In genomic region chr6:35491558-35492541, GRCh38 we compare ENCODE assay signal across 14 cellular contexts. TPM values are rescaled to one million over a fixed set of nuclear protein-coding genes. Genes with fewer than 3 reads are reported as not detected.
DNase-seq lines count a peak whose midpoint lies in the region; ATAC-seq and TF ChIP-seq lines count a peak whose summit lies in the region.
"Had no signal": no experiment of that assay in that cellular context is flagged by ENCODE, and none has a peak within 500 bp of the region (broad histone marks: within the 10 kb centered on the region; RNA-seq: fewer than 3 reads in every experiment).

No MANE protein-coding gene starts in this region.

- WGBS in prostate gland, result 19% methylated on average over 9 of the region's 9 CpGs

- H3K4me3 ChIP-seq in right atrium auricular region, result no peak overlapping the region
- H3K4me3 ChIP-seq in prostate gland, result no peak overlapping the region

- H3K4me1 ChIP-seq in right atrium auricular region, result peaks cover 0 to 85% of the 10 kb centered on the region in 2 donors
- peaks cover 54% of the 10 kb centered on the region for H3K4me1 ChIP-seq in prostate gland (replicated peaks)

- ATAC-seq in GM21529 (IDR thresholded peaks at IDR 0.05; ENCODE audit: unreplicated experiment), result no peak
- ATAC-seq: activated T-helper 17 cell treated with anti-CD3 and anti-CD28 coated beads, Interleukin-2, amount 50 U/mL, for 72 hours had no signal

- no peaks in the 10 kb centered on the region for H3K27me3 ChIP-seq in right atrium auricular region
- H3K27me3 ChIP-seq in prostate gland (replicated peaks; ENCODE audit: insufficient read depth), result no peaks in the 10 kb centered on the region

- DNase-seq in NCI-H69 (lab: John Stamatoyannopoulos, UW) (peak; percentile 40), right atrium auricular region (ENCODE audit: low spot score) (no peak), prostate gland (ENCODE audit: low spot score) (no peak), OCI-M1 (lab: John Stamatoyannopoulos, UW) (no peak), NCI-H774 (lab: John Stamatoyannopoulos, UW) (no peak), AG20443 (ENCODE audit: low spot score) (no peak)
- DNase-seq: CD4-positive, CD25-positive, alpha-beta regulatory T cell; cerebellar nuclear complex; stimulated activated naive CD4-positive, alpha-beta T cell treated with Interleukin-2 at 50 U/mL for 16 hours had no signal

- TF ChIP-seq POLR2A in prostate gland (IDR thresholded peaks at IDR 0.05), result no peak

- peak overlapping the region; percentile 8 for H3K27ac ChIP-seq in C4-2B
- peak overlapping the region; percentile 83 to 89 for H3K27ac ChIP-seq in right atrium auricular region
- H3K27ac ChIP-seq in prostate gland, result peak overlapping the region; percentile 95 to 98

- no peaks in the 10 kb centered on the region for H3K9me3 ChIP-seq in right atrium auricular region
- no peaks in the 10 kb centered on the region for H3K9me3 ChIP-seq in prostate gland

- TF ChIP-seq CTCF in C4-2B (conservative IDR thresholded peaks at IDR 0.05), result no peak
- TF ChIP-seq CTCF in right atrium auricular region (IDR thresholded peaks at IDR 0.05), result no peak
- no peak for TF ChIP-seq CTCF in prostate gland (IDR thresholded peaks at IDR 0.05)

- H3K36me3 ChIP-seq in right atrium auricular region (no peaks in the 10 kb centered on the region), prostate gland (no peaks in the 10 kb centered on the region)

- intact Hi-C loops in prostate gland (cut with DNase I), result no loop called here

RNA-seq across cellular contexts. Expression of gene TEAD3, which starts 5.0 kb away (rescaled TPM):
- total RNA-seq in right atrium auricular region (10 to 100 TPM; 19.3 to 37.1 TPM), prostate gland (10 to 100 TPM; 34.1 to 41.1 TPM)
- total RNA-seq: CD4-positive, CD25-positive, alpha-beta regulatory T cell had no signal

RNA-seq across cellular contexts. Expression of gene TULP1, which starts 20.8 kb away (rescaled TPM):
- not detected for total RNA-seq in right atrium auricular region
- total RNA-seq in prostate gland, result under 1 TPM in 1 of 2 donors, not detected in 1; 0.27 TPM
- total RNA-seq: activated T-helper 17 cell treated with anti-CD3 and anti-CD28 coated beads, Interleukin-2, amount 50 U/mL, for 72 hours; CD4-positive, CD25-positive, alpha-beta regulatory T cell; H4; mesenteric fat pad had no signal

RNA-seq across cellular contexts. Expression of gene RPL10A, which starts 23.6 kb away (rescaled TPM):
- total RNA-seq in right atrium auricular region (100 to 1,000 TPM; 571 to 831 TPM), prostate gland (1,000 to 10,000 TPM in 1 of 2 donors, 100 to 1,000 TPM in 1; 897 to 2,172 TPM)

RNA-seq across cellular contexts. Expression of gene FANCE, which starts 39.7 kb away (rescaled TPM):
- total RNA-seq in right atrium auricular region (1 to 10 TPM; 3.4 to 3.5 TPM), prostate gland (10 to 100 TPM in 1 of 2 donors, 1 to 10 TPM in 1; 7.5 to 14.0 TPM)

Comparison
In these comparisons a context has a peak if more than half of its experiments do, and no peak if none do; other contexts are left out.
1. H3K27ac ChIP-seq: peak in every context shown above with its lines; median percentile 96 in prostate gland; 86 in right atrium auricular region; 8 in C4-2B.